In genomic region chr7:1043552-1044188, GRCh38 we compare ENCODE assay signal across 8 cellular contexts. TPM values are rescaled to one million over a fixed set of nuclear protein-coding genes. Genes with fewer than 3 reads are reported as not detected.
A peak's percentile ranks its signal among the peaks of the same experiment; 100 is the strongest.
DNase-seq lines count a peak whose midpoint lies in the region; ATAC-seq and TF ChIP-seq lines count a peak whose summit lies in the region.

No MANE protein-coding gene starts in this region.

- no peaks in the 10 kb centered on the region for H3K36me3 ChIP-seq in CD4-positive, CD25-positive, alpha-beta regulatory T cell (ENCODE audit: control insufficient read depth, insufficient read depth, low read length)
- H3K36me3 ChIP-seq in Panc1 (ENCODE audit: control insufficient read depth, insufficient read depth, low read length) (no peaks in the 10 kb centered on the region), esophagus (ENCODE audit: control insufficient read depth in 2 of 2, insufficient read depth in 2 of 2, low read length in 1 of 2) (no peaks in the 10 kb centered on the region), neutrophil (no peaks in the 10 kb centered on the region)

- BruUV-seq in Panc1 (replicated peaks; lab: Mats Ljungman, UMichigan): no TSS peak

- peak overlapping the region; percentile 87 to 97 (median 88) for H3K4me3 Mint-ChIP-seq in CD4-positive, CD25-positive, alpha-beta regulatory T cell

- H3K27me3 Mint-ChIP-seq in CD4-positive, CD25-positive, alpha-beta regulatory T cell: no peaks in the 10 kb centered on the region

- no peaks in the 10 kb centered on the region for H3K27me3 ChIP-seq in CD4-positive, CD25-positive, alpha-beta regulatory T cell (ENCODE audit: control insufficient read depth, insufficient read depth, low read length)
- no peaks in the 10 kb centered on the region for H3K27me3 ChIP-seq in Panc1 (ENCODE audit: control insufficient read depth, insufficient read depth, low read length)
- H3K27me3 ChIP-seq in esophagus (ENCODE audit: control insufficient read depth in 1 of 2, insufficient read depth in 2 of 2, low read length in 2 of 2): no peaks in the 10 kb centered on the region
- H3K27me3 ChIP-seq in neutrophil: peaks cover 50% of the 10 kb centered on the region

- peak overlapping the region; percentile 64 to 85 (median 68) for H3K27ac Mint-ChIP-seq in CD4-positive, CD25-positive, alpha-beta regulatory T cell

- H3K4me3 ChIP-seq in CD4-positive, CD25-positive, alpha-beta regulatory T cell (ENCODE audit: low read depth, low read length): peak overlapping the region; percentile 81
- peak overlapping the region; percentile 69 to 73 for H3K4me3 ChIP-seq in Panc1 (ENCODE audit: low read depth in 2 of 2, low read length in 2 of 2)
- H3K4me3 ChIP-seq in esophagus (ENCODE audit: low read depth in 1 of 2, low read length in 2 of 2): peak overlapping the region; percentile 20 to 56
- H3K4me3 ChIP-seq in neutrophil (ENCODE audit: low read depth in 1 of 2, low read length in 1 of 2): peak overlapping the region; percentile 70 to 72

- in situ Hi-C loops in Panc1 (cut with HindIII; ENCODE audit: low pct_unique_long_range_greater_than_20kb, low sequenced_read_pairs): no loop called here

- H3K4me1 ChIP-seq in CD4-positive, CD25-positive, alpha-beta regulatory T cell (ENCODE audit: control insufficient read depth, insufficient read depth, low read length, poor library complexity, severe bottlenecking): peaks cover 52% of the 10 kb centered on the region
- peaks cover 46% of the 10 kb centered on the region for H3K4me1 ChIP-seq in Panc1 (ENCODE audit: control insufficient read depth, insufficient read depth, low read length)
- peaks cover 4 to 12% of the 10 kb centered on the region in 2 donors for H3K4me1 ChIP-seq in esophagus (ENCODE audit: control insufficient read depth in 2 of 2, insufficient read depth in 2 of 2, low read length in 1 of 2)
- H3K4me1 ChIP-seq in neutrophil (ENCODE audit: control insufficient read depth in 1 of 2, insufficient read depth in 1 of 2, low read depth in 1 of 2, low read length in 1 of 2): peaks cover 13 to 18% of the 10 kb centered on the region in 2 experiments

- intact Hi-C loops in Panc1 (cut with micrococcal nuclease; ENCODE audit: unreplicated experiment): no loop called here

- peaks cover 21 to 58% (median 29%) of the 10 kb centered on the region in 4 donors for H3K4me1 Mint-ChIP-seq in CD4-positive, CD25-positive, alpha-beta regulatory T cell

- no peak for DNase-seq in CD4-positive, CD25-positive, alpha-beta regulatory T cell
- DNase-seq in Panc1 (ENCODE audit: low read depth, low spot score) (no peak), KG1 (lab: John Stamatoyannopoulos, UW) (no peak), NCI-H1105 treated with DMSO at 0.1 percent for 48 hours (lab: John Stamatoyannopoulos, UW) (no peak), NCI-H1105 (lab: John Stamatoyannopoulos, UW) (no peak)
- no peak for DNase-seq in stimulated activated CD4-positive, alpha-beta T cell treated with anti-CD3 and anti-CD28 coated beads, Interleukin-4, amount 100 ng/mL, for 24 hours

- TF ChIP-seq CTCF in Panc1 (IDR thresholded peaks at IDR 0.05) (no peak), neutrophil (IDR thresholded peaks at IDR 0.05) (no peak)

- H3K9me3 Mint-ChIP-seq in CD4-positive, CD25-positive, alpha-beta regulatory T cell: peaks cover 0 to 2% (median 0%) of the 10 kb centered on the region in 7 donors

- POLR2A ChIA-PET in Panc1 (lab: Charles Lee): no interaction called here

- peak overlapping the region; percentile 78 for H3K27ac ChIP-seq in CD4-positive, CD25-positive, alpha-beta regulatory T cell (ENCODE audit: insufficient read depth, low read length, poor library complexity, severe bottlenecking)
- H3K27ac ChIP-seq in Panc1 (ENCODE audit: low read length): peak overlapping the region; percentile 82
- H3K27ac ChIP-seq in esophagus (ENCODE audit: low read depth in 2 of 2, low read length in 1 of 2): peak overlapping the region; percentile 93 to 97
- peak overlapping the region; percentile 56 for H3K27ac ChIP-seq in neutrophil

- no peak for ATAC-seq in CD4-positive, CD25-positive, alpha-beta regulatory T cell (ENCODE audit: low read depth in 2 of 2)
- no peak for ATAC-seq in Panc1

- H3K9me3 ChIP-seq in CD4-positive, CD25-positive, alpha-beta regulatory T cell (ENCODE audit: control insufficient read depth in 2 of 2, low read length in 2 of 2): no peaks in the 10 kb centered on the region
- H3K9me3 ChIP-seq in Panc1 (ENCODE audit: control insufficient read depth, insufficient read depth, low read depth, low read length) (no peaks in the 10 kb centered on the region), esophagus (ENCODE audit: control insufficient read depth in 2 of 2, insufficient read depth in 1 of 2, low read depth in 1 of 2, low read length in 1 of 2) (no peaks in the 10 kb centered on the region), neutrophil (no peaks in the 10 kb centered on the region)

- H3K36me3 Mint-ChIP-seq in CD4-positive, CD25-positive, alpha-beta regulatory T cell: no peaks in the 10 kb centered on the region

- WGBS in esophagus, 2 donors: 29 to 37% methylated on average over 18 of the region's 18 CpGs

- CTCF ChIA-PET in Panc1 (lab: Charles Lee): interaction anchor here (0.6 to 1.0 kb wide), 3 partner anchors 15 to 124 kb away, joined by 3 to 8 read pairs (median 3); no protein-coding TSS in a partner anchor

RNA-seq across cellular contexts. Expression of gene GPR146, which starts 0.7 kb away (rescaled TPM):
- total RNA-seq in CD4-positive, CD25-positive, alpha-beta regulatory T cell: 21.5 TPM
- 10 to 100 TPM; 14.1 to 26.4 (median 19.4) TPM for polyA plus RNA-seq in CD4-positive, CD25-positive, alpha-beta regulatory T cell
- 2.9 TPM for total RNA-seq in Panc1 (2021; ENCODE audit: unreplicated experiment)
- 3.6 TPM for polyA plus RNA-seq in Panc1 (2012; ENCODE audit: insufficient read length)
- polyA plus RNA-seq in esophagus: 1 to 10 TPM; 4.5 to 6.3 TPM

RNA-seq across cellular contexts. Expression of gene GPER1, which starts 44.2 kb away (rescaled TPM):
- not detected for total RNA-seq in CD4-positive, CD25-positive, alpha-beta regulatory T cell
- under 1 TPM in 1 of 4 donors, not detected in 3; 0.10 TPM for polyA plus RNA-seq in CD4-positive, CD25-positive, alpha-beta regulatory T cell
- total RNA-seq in Panc1 (2021; ENCODE audit: unreplicated experiment): 2.9 TPM
- polyA plus RNA-seq in Panc1 (2012; ENCODE audit: insufficient read length): 3.9 TPM
- polyA plus RNA-seq in esophagus: 1 to 10 TPM in 1 of 2 donors, under 1 TPM in 1; 0.81 to 1.1 TPM
